1 cellular context compared by ENCODE assay signal in the genomic region with DNA sequence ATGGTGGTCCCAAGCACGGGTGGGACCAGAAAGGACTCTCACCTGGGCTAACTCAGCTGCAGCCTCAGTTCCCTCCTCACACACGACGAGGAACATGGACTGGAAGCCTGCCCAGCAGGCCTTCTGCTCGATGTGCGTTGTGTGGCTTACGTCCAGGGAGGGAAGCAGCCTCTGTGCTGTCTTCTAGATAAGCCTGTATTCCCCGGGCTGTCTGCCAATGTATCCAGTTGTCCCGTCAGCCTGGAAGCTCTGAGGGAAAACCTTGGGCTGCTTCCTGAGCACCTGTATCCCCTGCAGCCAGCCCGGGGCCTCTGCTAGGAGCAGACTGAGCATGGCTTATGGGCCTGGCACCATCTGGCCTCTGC.
TF ChIP-seq lines count a peak whose summit lies in the region.

No MANE protein-coding gene starts in this region.

TF ChIP-seq in HepG2, 621 proteins besides CTCF, POLR2A, EP300 and RAD21 (continued from another document):
- TF ChIP-seq, protein P1, sequence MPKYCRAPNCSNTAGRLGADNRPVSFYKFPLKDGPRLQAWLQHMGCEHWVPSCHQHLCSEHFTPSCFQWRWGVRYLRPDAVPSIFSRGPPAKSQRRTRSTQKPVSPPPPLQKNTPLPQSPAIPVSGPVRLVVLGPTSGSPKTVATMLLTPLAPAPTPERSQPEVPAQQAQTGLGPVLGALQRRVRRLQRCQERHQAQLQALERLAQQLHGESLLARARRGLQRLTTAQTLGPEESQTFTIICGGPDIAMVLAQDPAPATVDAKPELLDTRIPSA (CRISPR knock-in tag; IDR thresholded peaks at IDR 0.05; ENCODE audit: borderline replicate concordance): no peak
- TF ChIP-seq, protein P2, sequence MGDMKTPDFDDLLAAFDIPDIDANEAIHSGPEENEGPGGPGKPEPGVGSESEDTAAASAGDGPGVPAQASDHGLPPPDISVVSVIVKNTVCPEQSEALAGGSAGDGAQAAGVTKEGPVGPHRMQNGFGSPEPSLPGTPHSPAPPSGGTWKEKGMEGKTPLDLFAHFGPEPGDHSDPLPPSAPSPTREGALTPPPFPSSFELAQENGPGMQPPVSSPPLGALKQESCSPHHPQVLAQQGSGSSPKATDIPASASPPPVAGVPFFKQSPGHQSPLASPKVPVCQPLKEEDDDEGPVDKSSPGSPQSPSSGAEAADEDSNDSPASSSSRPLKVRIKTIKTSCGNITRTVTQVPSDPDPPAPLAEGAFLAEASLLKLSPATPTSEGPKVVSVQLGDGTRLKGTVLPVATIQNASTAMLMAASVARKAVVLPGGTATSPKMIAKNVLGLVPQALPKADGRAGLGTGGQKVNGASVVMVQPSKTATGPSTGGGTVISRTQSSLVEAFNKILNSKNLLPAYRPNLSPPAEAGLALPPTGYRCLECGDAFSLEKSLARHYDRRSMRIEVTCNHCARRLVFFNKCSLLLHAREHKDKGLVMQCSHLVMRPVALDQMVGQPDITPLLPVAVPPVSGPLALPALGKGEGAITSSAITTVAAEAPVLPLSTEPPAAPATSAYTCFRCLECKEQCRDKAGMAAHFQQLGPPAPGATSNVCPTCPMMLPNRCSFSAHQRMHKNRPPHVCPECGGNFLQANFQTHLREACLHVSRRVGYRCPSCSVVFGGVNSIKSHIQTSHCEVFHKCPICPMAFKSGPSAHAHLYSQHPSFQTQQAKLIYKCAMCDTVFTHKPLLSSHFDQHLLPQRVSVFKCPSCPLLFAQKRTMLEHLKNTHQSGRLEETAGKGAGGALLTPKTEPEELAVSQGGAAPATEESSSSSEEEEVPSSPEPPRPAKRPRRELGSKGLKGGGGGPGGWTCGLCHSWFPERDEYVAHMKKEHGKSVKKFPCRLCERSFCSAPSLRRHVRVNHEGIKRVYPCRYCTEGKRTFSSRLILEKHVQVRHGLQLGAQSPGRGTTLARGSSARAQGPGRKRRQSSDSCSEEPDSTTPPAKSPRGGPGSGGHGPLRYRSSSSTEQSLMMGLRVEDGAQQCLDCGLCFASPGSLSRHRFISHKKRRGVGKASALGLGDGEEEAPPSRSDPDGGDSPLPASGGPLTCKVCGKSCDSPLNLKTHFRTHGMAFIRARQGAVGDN (CRISPR knock-in tag; IDR thresholded peaks at IDR 0.05): 0 out of 2 replicates have a peak, but pooled peaks have one; percentile 4
- no peak for TF ChIP-seq SNRNP70 (IDR thresholded peaks at IDR 0.05; ENCODE audit: low read depth, low read length)
- TF ChIP-seq HNRNPL (IDR thresholded peaks at IDR 0.05; ENCODE audit: low read depth, low read length): no peak
- 0 out of 2 replicates have a peak, but pooled peaks have one; percentile 27 for TF ChIP-seq ZNF563 (CRISPR knock-in tag; IDR thresholded peaks at IDR 0.05)
- no peak for TF ChIP-seq ZNF12 (CRISPR knock-in tag; IDR thresholded peaks at IDR 0.05)
